In genomic region chr4:10096201-10096975, GRCh38 we compare ENCODE assay signal across 8 cellular contexts. TPM values are rescaled to one million over a fixed set of nuclear protein-coding genes. Genes with fewer than 3 reads are reported as not detected.
A peak's percentile ranks its signal among the peaks of the same experiment; 100 is the strongest.
DNase-seq lines count a peak whose midpoint lies in the region; ATAC-seq, FAIRE-seq and TF ChIP-seq lines count a peak whose summit lies in the region.

No MANE protein-coding gene starts in this region.

- no peak for TF ChIP-seq EP300 in H1 (IDR thresholded peaks at IDR 0.05; ENCODE audit: borderline replicate concordance in 1 of 2, low read depth in 2 of 2, low read length in 2 of 2)

- FAIRE-seq in H1 (lab: Jason Lieb, UNC): no peak

- no peak overlapping the region for H3K4ac ChIP-seq in H1 (replicated peaks; ENCODE audit: insufficient read length, low read depth, low read length)

- H4K5ac ChIP-seq in H1 (ENCODE audit: insufficient read length, low read depth, low read length): no peak overlapping the region

- no peaks in the 10 kb centered on the region for H3K9me3 ChIP-seq in H1 (ENCODE audit: insufficient read depth in 2 of 2, low read depth in 1 of 2, low read length in 1 of 2)
- no peaks in the 10 kb centered on the region for H3K9me3 ChIP-seq in HAP-1

- no peak overlapping the region for H2BK12ac ChIP-seq in H1 (ENCODE audit: low read depth, low read length)

- H2BK120ac ChIP-seq in H1 (replicated peaks; ENCODE audit: low read depth, low read length): no peak overlapping the region

- peak overlapping the region; percentile 53; the same call in 1 of the 2 replicates for H4K8ac ChIP-seq in H1 (ENCODE audit: extremely low read depth, insufficient read depth, low read length)

- H3K36me3 ChIP-seq in H1 (ENCODE audit: control insufficient read depth in 2 of 4, insufficient read depth in 4 of 4, low read length in 3 of 4) (peaks cover 34 to 90% (median 61%) of the 10 kb centered on the region in 4 experiments), HAP-1 (replicated peaks) (peaks cover 82% of the 10 kb centered on the region)

- no peak overlapping the region for H3K4me2 ChIP-seq in H1 (ENCODE audit: insufficient read depth in 1 of 2, low read depth in 2 of 2, low read length in 2 of 2)

- H3K23ac ChIP-seq in H1 (ENCODE audit: insufficient read length): no peak overlapping the region

- in situ Hi-C loops in HAP-1 (cut with MboI; ENCODE audit: low sequenced_read_pairs): no loop called here

- H4K91ac ChIP-seq in H1 (replicated peaks; ENCODE audit: insufficient read length, low read length): no peak overlapping the region

- H4K20me1 ChIP-seq in H1 (replicated peaks in 1 of 2; ENCODE audit: control insufficient read depth in 1 of 2, insufficient read depth in 2 of 2, low read length in 2 of 2): peaks cover 33 to 53% of the 10 kb centered on the region in 2 experiments

- no peak overlapping the region for H3K14ac ChIP-seq in H1 (ENCODE audit: insufficient read length)

- DNase-seq in C1 segment of cervical spinal cord (lab: John Stamatoyannopoulos, UW) (peak in 10 of 14 donors; percentile 29 to 77 (median 52)), KG1 (lab: John Stamatoyannopoulos, UW) (peak; percentile 61), H1 (ENCODE audit: low read depth in 1 of 2, low spot score in 2 of 2) (no peak), natural killer cell (peak; percentile 69), HAP-1 (ENCODE audit: low spot score in 2 of 2) (no peak)
- DNase-seq in activated CD8-positive, alpha-beta memory T cell treated with anti-CD3 and anti-CD28 coated beads for 48 hours (ENCODE audit: low read depth in 2 of 3, low spot score in 2 of 3): peak; percentile 48 to 69 (median 66)
- peak; percentile 75 to 84 for DNase-seq in stimulated activated naive CD8-positive, alpha-beta T cell treated with anti-CD3 and anti-CD28 coated beads, Interleukin-15, amount 100 ng/mL, for 72 hours

- H2BK15ac ChIP-seq in H1 (ENCODE audit: low read length): no peak overlapping the region

- peaks cover 38% of the 10 kb centered on the region for H3K79me1 ChIP-seq in H1 (ENCODE audit: low read depth, low read length)

- no peaks in the 10 kb centered on the region for H3K27me3 ChIP-seq in H1 (replicated peaks in 1 of 4; ENCODE audit: control insufficient read depth in 3 of 4, extremely low read depth in 1 of 4, insufficient read depth in 3 of 4, low read length in 3 of 4)
- no peaks in the 10 kb centered on the region for H3K27me3 ChIP-seq in HAP-1 (ENCODE audit: low read depth)

- no peaks in the 10 kb centered on the region; the same call in 1 of the 2 replicates for H3K23me2 ChIP-seq in H1 (ENCODE audit: low read depth, low read length)

- CTCF ChIA-PET in H1 (lab: Charles Lee; ENCODE audit: partially characterized antibody): interaction anchor here (0.7 to 1.3 kb wide), 3 partner anchors 10 to 18 kb away, joined by 3 to 4 read pairs (median 3); no protein-coding TSS in a partner anchor

- H3K4me1 ChIP-seq in H1 (replicated peaks in 1 of 4; ENCODE audit: control insufficient read depth in 3 of 4, insufficient read depth in 4 of 4, low read length in 3 of 4): peaks cover 0 to 16% (median 9%) of the 10 kb centered on the region in 4 experiments; a peak in 6 of 7 replicates
- H3K4me1 ChIP-seq in HAP-1: no peaks in the 10 kb centered on the region

- peaks cover 0 to 99% of the 10 kb centered on the region in 2 experiments; a peak in 2 of 4 replicates for H3K79me2 ChIP-seq in H1 (ENCODE audit: control insufficient read depth in 1 of 2, insufficient read depth in 2 of 2, low read length in 2 of 2)

- intact Hi-C loops in natural killer cell (cut with micrococcal nuclease): loop anchor here (1.0 to 10.0 kb wide), 3 partner anchors 10 to 82 kb away; no protein-coding TSS in a partner anchor

- H3K56ac ChIP-seq in H1 (replicated peaks; ENCODE audit: insufficient read length, low read depth, low read length): no peak overlapping the region

- no peaks in the 10 kb centered on the region for H3K36me3 Mint-ChIP-seq in natural killer cell

- ATAC-seq in GM21528 (IDR thresholded peaks at IDR 0.05; ENCODE audit: low FRiP score, unreplicated experiment) (peak; percentile 55), natural killer cell (peak; percentile 71 to 87 (median 79))
- peak; percentile 87 for ATAC-seq in stimulated activated naive CD8-positive, alpha-beta T cell treated with anti-CD3 and anti-CD28 coated beads, Interleukin-15, amount 100 ng/mL, for 72 hours

- no peak for TF ChIP-seq RAD21 in H1 (IDR thresholded peaks at IDR 0.05 in 1 of 2, conservative IDR thresholded peaks at IDR 0.05 in 1 of 2; ENCODE audit: low read depth in 2 of 2, low read length in 2 of 2)

- H3K4me3 ChIP-seq in H1 (ENCODE audit: extremely low read depth in 1 of 4, insufficient read depth in 2 of 4, low read depth in 3 of 4, low read length in 4 of 4): no peak overlapping the region
- no peak overlapping the region for H3K4me3 ChIP-seq in HAP-1

- no peak overlapping the region for H2AFZ ChIP-seq in H1 (ENCODE audit: low read length)

- no peak for TF ChIP-seq POLR2A in H1 (IDR thresholded peaks at IDR 0.05; ENCODE audit: control extremely low read depth in 1 of 2, low read depth in 2 of 2, low read length in 2 of 2)

- no peak overlapping the region for H3K9ac ChIP-seq in H1 (replicated peaks in 1 of 4; ENCODE audit: extremely low read depth in 1 of 4, low read depth in 3 of 4, low read length in 3 of 4)

- no peak overlapping the region for H3K18ac ChIP-seq in H1 (ENCODE audit: extremely low read depth, low read length)

- no peaks in the 10 kb centered on the region for H3K9me3 Mint-ChIP-seq in natural killer cell
- no peaks in the 10 kb centered on the region for H3K9me3 Mint-ChIP-seq in stimulated activated naive CD8-positive, alpha-beta T cell treated with anti-CD3 and anti-CD28 coated beads, Interleukin-15, amount 100 ng/mL, for 72 hours

- POLR2A ChIA-PET in H1 (lab: Charles Lee; ENCODE audit: partially characterized antibody): interaction anchor here (0.6 to 14.7 kb wide), 8 partner anchors 8 to 31 kb away, joined by 3 to 197 read pairs (median 4); partner anchors contain the start of gene WDR1

- H3K27ac Mint-ChIP-seq in natural killer cell: peak overlapping the region; percentile 88 to 99
- H3K27ac Mint-ChIP-seq in stimulated activated naive CD8-positive, alpha-beta T cell treated with anti-CD3 and anti-CD28 coated beads, Interleukin-15, amount 100 ng/mL, for 72 hours: peak overlapping the region; percentile 80 to 93

- H3K27me3 Mint-ChIP-seq in natural killer cell (ENCODE audit: low read depth in 2 of 2): no peaks in the 10 kb centered on the region
- H3K27me3 Mint-ChIP-seq in stimulated activated naive CD8-positive, alpha-beta T cell treated with anti-CD3 and anti-CD28 coated beads, Interleukin-15, amount 100 ng/mL, for 72 hours: no peaks in the 10 kb centered on the region

- peaks cover 93 to 97% of the 10 kb centered on the region in 2 donors for H3K4me1 Mint-ChIP-seq in natural killer cell
- peaks cover 100% of the 10 kb centered on the region for H3K4me1 Mint-ChIP-seq in stimulated activated naive CD8-positive, alpha-beta T cell treated with anti-CD3 and anti-CD28 coated beads, Interleukin-15, amount 100 ng/mL, for 72 hours

- H3K27ac ChIP-seq in H1 (ENCODE audit: low read depth, low read length): no peak overlapping the region

- no peak overlapping the region for H2AK5ac ChIP-seq in H1 (ENCODE audit: low read depth, low read length)

- TF ChIP-seq CTCF in H1 (IDR thresholded peaks at IDR 0.05; ENCODE audit: control extremely low read depth in 1 of 3, insufficient read depth in 1 of 3, low read depth in 1 of 3, low read length in 3 of 3) (no peak), natural killer cell (IDR thresholded peaks at IDR 0.05) (no peak)

- no peak overlapping the region for H2BK20ac ChIP-seq in H1 (ENCODE audit: low read length)

- no peak overlapping the region; the same call in 1 of the 2 replicates for H2BK5ac ChIP-seq in H1 (ENCODE audit: low read depth, low read length)

- WGBS in H1 (ENCODE audit: extremely low coverage in 1 of 2, insufficient coverage in 1 of 2, insufficient read length in 1 of 2, insufficient replicate concordance in 2 of 2, low coverage in 1 of 2, low lambda C conversion rate in 2 of 2, missing lambda C conversion rate in 1 of 2), 2 experiments: 89% methylated on average over 17 of the region's 17 CpGs; no CpG with 5 or more reads in 1 of the 2 experiments

- peak overlapping the region; percentile 76 for H3K4me3 Mint-ChIP-seq in natural killer cell
- H3K4me3 Mint-ChIP-seq in stimulated activated naive CD8-positive, alpha-beta T cell treated with anti-CD3 and anti-CD28 coated beads, Interleukin-15, amount 100 ng/mL, for 72 hours: peak overlapping the region; percentile 63 to 64

TF ChIP-seq in H1, 55 proteins besides CTCF, POLR2A, EP300 and RAD21:
- TF ChIP-seq SAP30 (IDR thresholded peaks at IDR 0.05; ENCODE audit: insufficient read depth, insufficient replicate concordance, low read length): no peak
- TF ChIP-seq MAFK (IDR thresholded peaks at IDR 0.05; ENCODE audit: low read depth, low read length): 0 out of 2 replicates have a peak, but pooled peaks have one; percentile 39

RNA-seq across cellular contexts. Expression of gene WDR1, which starts 20.2 kb away (rescaled TPM):
- total RNA-seq in H1 (2021; fragmentation: NEBNext Ultra II Directional; extraction: Animal tissue kit (Norgen Biotek cat#: 25700)): 315 and 339 TPM in 2 replicates
- 377 and 432 TPM in 2 replicates for polyA plus RNA-seq in H1 (2011; rRNA removed)
- polyA plus RNA-seq in H1 (2011; cell fraction: cytosol; rRNA removed): 375 TPM
- polyA plus RNA-seq in H1 (2011; cell fraction: nucleus; rRNA removed): 381 TPM
- 213 to 348 TPM (median 304 TPM) in 4 replicates for polyA plus RNA-seq in H1 (2012, experiment 1 of 2)
- polyA plus RNA-seq in H1 (2012, experiment 2 of 2): 195 TPM
- polyA plus RNA-seq in H1 (2013, experiment 1 of 2): 135 TPM
- polyA plus RNA-seq in H1 (2013, experiment 2 of 2): 138 TPM
- 264 and 269 TPM in 2 replicates for polyA minus RNA-seq in H1 (2011; rRNA and poly(A)+ RNA removed)
- 174 TPM for polyA minus RNA-seq in H1 (2011; cell fraction: cytosol; rRNA and poly(A)+ RNA removed)
- polyA minus RNA-seq in H1 (2011; cell fraction: nucleus; rRNA and poly(A)+ RNA removed): 135 TPM
- 100 to 1,000 TPM; 411 to 477 (median 468) TPM for total RNA-seq in natural killer cell

Comparison
In these comparisons a context has a peak if more than half of its experiments do, and no peak if none do; other contexts are left out.
1. DNase-seq: peak in C1 segment of cervical spinal cord (10 of 14), KG1 (single experiment), activated CD8-positive, alpha-beta memory T cell treated with anti-CD3 and anti-CD28 coated beads for 48 hours (3 of 3), natural killer cell (single experiment) and stimulated activated naive CD8-positive, alpha-beta T cell treated with anti-CD3 and anti-CD28 coated beads, Interleukin-15, amount 100 ng/mL, for 72 hours (2 of 2); none in H1 (0 of 2) and HAP-1 (0 of 2).
2. Peak in every context shown above with its lines, with median percentiles within 50 percentile points of each other: ATAC-seq.